In genomic region chr13:29887030-29887557, GRCh38 we compare ENCODE assay signal across 23 cellular contexts. TPM values are rescaled to one million over a fixed set of nuclear protein-coding genes. Genes with fewer than 3 reads are reported as not detected.
DNase-seq lines count a peak whose midpoint lies in the region; ATAC-seq, FAIRE-seq and TF ChIP-seq lines count a peak whose summit lies in the region.
"Had no signal": no experiment of that assay in that cellular context is flagged by ENCODE, and none has a peak within 500 bp of the region (broad histone marks: within the 10 kb centered on the region; RNA-seq: fewer than 3 reads in every experiment).

No MANE protein-coding gene starts in this region.

- no peaks in the 10 kb centered on the region for H3K9me3 Mint-ChIP-seq in GM23338
- peaks cover 2% of the 10 kb centered on the region for H3K9me3 Mint-ChIP-seq in neural progenitor cell

- intact Hi-C loops in GM12878 (cut with micrococcal nuclease; ENCODE audit: unreplicated experiment), result no loop called here
- intact Hi-C loops in posterior vena cava (cut with DNase I), result no loop called here

- no peak for TF ChIP-seq EP300 in GM12878 (IDR thresholded peaks at IDR 0.05; ENCODE audit: borderline replicate concordance in 1 of 2, control insufficient read depth in 1 of 2, low read depth in 2 of 2, low read length in 2 of 2)

- ATAC-seq in GM23338, result no peak
- no peak; the same call in 1 of the 3 replicates for ATAC-seq in GM12878
- ATAC-seq: A549, K562 had no signal

- no TSS peak for BruUV-seq in GM12878 (replicated peaks; lab: Mats Ljungman, UMichigan)

- H3K9ac ChIP-seq in GM12878 (ENCODE audit: control insufficient read depth, insufficient read depth, low read length) (no peak overlapping the region), neural progenitor cell (no peak overlapping the region)
- H3K9ac ChIP-seq: BLaER1 treated with 17β-estradiol and CSF1 and Interleukin-3, amounts not matched to agents 10 nM and 100 nM had no signal

- H3K9me2 ChIP-seq in GM23338 (ENCODE audit: insufficient read depth), result no peaks in the 10 kb centered on the region

- H3K4me2 ChIP-seq in GM23338, result no peak overlapping the region
- no peak overlapping the region for H3K4me2 ChIP-seq in GM12878 (ENCODE audit: control insufficient read depth, insufficient read depth)
- no peak overlapping the region for H3K4me2 ChIP-seq in neural progenitor cell
- H3K4me2 ChIP-seq: A549; BLaER1 treated with 17β-estradiol and CSF1 and Interleukin-3, amounts not matched to agents 10 nM and 100 nM had no signal

- H3K4me1 Mint-ChIP-seq in GM23338 (peaks cover 39% of the 10 kb centered on the region), neural progenitor cell (peaks cover 46% of the 10 kb centered on the region)

- H3K4me3 ChIP-seq in GM23338 (no peak overlapping the region), GM12878 (no peak overlapping the region), neural progenitor cell (no peak overlapping the region)
- H3K4me3 ChIP-seq: A549; BLaER1 treated with 17β-estradiol and CSF1 and Interleukin-3, amounts not matched to agents 10 nM and 100 nM; K562 had no signal

- H3K36me3 ChIP-seq in GM23338 (ENCODE audit: insufficient read depth) (no peaks in the 10 kb centered on the region), GM12878 (ENCODE audit: control insufficient read depth in 2 of 2, insufficient read depth in 2 of 2, low read length in 1 of 2) (no peaks in the 10 kb centered on the region), neural progenitor cell (no peaks in the 10 kb centered on the region)
- H3K36me3 ChIP-seq: BLaER1 treated with 17β-estradiol and CSF1 and Interleukin-3, amounts not matched to agents 10 nM and 100 nM had no signal

- H3K4me3 Mint-ChIP-seq in GM23338 (no peak overlapping the region), neural progenitor cell (peak overlapping the region; percentile 41)

- DNase-seq in activated CD4-positive, alpha-beta T cell treated with anti-CD3 and anti-CD28 coated beads for 48 hours, result peak; percentile 31
- no peak for DNase-seq in activated CD4-positive, alpha-beta T cell treated with anti-CD3 and anti-CD28 coated beads, Interleukin-2, amount 50 U/mL, for 4 hours
- DNase-seq in GM23338 (ENCODE audit: low spot score) (no peak), GM12878 (ENCODE audit: low read depth, low spot score) (no peak), neural progenitor cell (ENCODE audit: low spot score) (peak; percentile 24), NOMO-1 treated with DMSO at 0.1 percent for 48 hours (lab: John Stamatoyannopoulos, UW; ENCODE audit: unreplicated experiment) (no peak), activated gamma-delta T cell (lab: John Stamatoyannopoulos, UW) (no peak), posterior vena cava (ENCODE audit: low spot score) (no peak)
- DNase-seq: DND-41; GOT3; MV-4-11; NCI-H1417; NCI-H187 treated with DMSO at 0.1 percent for 48 hours; NCI-H446; NCI-H69; NK-92 treated with Interleukin-12 subunit alpha and Interleukin-12 subunit beta, amount 100 ng/mL, for 24 hours; OCI-M1; RPMI8226 had no signal

- no peak for TF ChIP-seq POLR2A in GM12878 (IDR thresholded peaks at IDR 0.05; ENCODE audit: low read depth, low read length)

- no peak for TF ChIP-seq CTCF in GM23338 (conservative IDR thresholded peaks at IDR 0.05; ENCODE audit: low read depth in 2 of 2)
- no peak for TF ChIP-seq CTCF in GM12878 (IDR thresholded peaks at IDR 0.05 in 2 of 3, conservative IDR thresholded peaks at IDR 0.05 in 1 of 3; ENCODE audit: control insufficient read depth in 2 of 3, extremely low read depth in 1 of 3, insufficient read depth in 1 of 3, low read depth in 3 of 3, low read length in 3 of 3)
- TF ChIP-seq CTCF in neural progenitor cell (IDR thresholded peaks at IDR 0.05), result no peak

- no peaks in the 10 kb centered on the region for H3F3A ChIP-seq in GM23338 (replicated peaks; ENCODE audit: low read depth)
- peaks cover 20% of the 10 kb centered on the region for H3F3A ChIP-seq in neural progenitor cell (ENCODE audit: low read depth)

- no peaks in the 10 kb centered on the region for H3K79me2 ChIP-seq in GM23338 (replicated peaks; ENCODE audit: insufficient read depth)
- no peaks in the 10 kb centered on the region for H3K79me2 ChIP-seq in GM12878 (ENCODE audit: control insufficient read depth, insufficient read depth, low read length)
- no peaks in the 10 kb centered on the region for H3K79me2 ChIP-seq in neural progenitor cell (ENCODE audit: low read depth)

- H3K27ac Mint-ChIP-seq in GM23338 (no peak overlapping the region), neural progenitor cell (no peak overlapping the region)

- CTCF ChIA-PET in GM12878 (lab: Yijun Ruan, JAX), result interaction anchor here (1.1 to 1.5 kb wide), 2 partner anchors 9 to 35 kb away, joined by 3 to 4 read pairs; no protein-coding TSS in a partner anchor

- peaks cover 6% of the 10 kb centered on the region for H3K27me3 Mint-ChIP-seq in GM23338 (ENCODE audit: insufficient read depth, low read depth, poor library complexity)
- H3K27me3 Mint-ChIP-seq in neural progenitor cell (ENCODE audit: insufficient read depth, low read depth), result peaks cover 18% of the 10 kb centered on the region

- H3K27ac ChIP-seq in GM23338 (ENCODE audit: low read depth) (no peak overlapping the region), GM12878 (ENCODE audit: control insufficient read depth, insufficient read depth) (no peak overlapping the region), neural progenitor cell (no peak overlapping the region)
- H3K27ac ChIP-seq: A549; BLaER1 treated with 17β-estradiol and CSF1 and Interleukin-3, amounts not matched to agents 10 nM and 100 nM had no signal

- no peak for TF ChIP-seq RAD21 in GM12878 (IDR thresholded peaks at IDR 0.05; ENCODE audit: insufficient read depth, low read depth, low read length)

- FAIRE-seq in GM12878 (lab: Jason Lieb, UNC), result peak; percentile 49
- FAIRE-seq: A549, G401.6, GM18507, K562 had no signal

- H3K27me3 ChIP-seq in GM23338 (ENCODE audit: insufficient read depth), result no peaks in the 10 kb centered on the region
- H3K27me3 ChIP-seq in GM12878 (replicated peaks in 1 of 2; ENCODE audit: control insufficient read depth in 2 of 2, insufficient read depth in 2 of 2, low read length in 1 of 2), result no peaks in the 10 kb centered on the region
- no peaks in the 10 kb centered on the region for H3K27me3 ChIP-seq in neural progenitor cell
- H3K27me3 ChIP-seq: BLaER1 treated with 17β-estradiol and CSF1 and Interleukin-3, amounts not matched to agents 10 nM and 100 nM had no signal

- H3K9me3 ChIP-seq in GM12878 (replicated peaks; ENCODE audit: control insufficient read depth, insufficient read depth, low read length) (no peaks in the 10 kb centered on the region), neural progenitor cell (ENCODE audit: low read depth) (no peaks in the 10 kb centered on the region)
- H3K9me3 ChIP-seq: A549; BLaER1 treated with 17β-estradiol and CSF1 and Interleukin-3, amounts not matched to agents 10 nM and 100 nM had no signal

- peak overlapping the region; percentile 80; the same call in 1 of the 2 replicates for H2AFZ ChIP-seq in GM23338
- no peak overlapping the region for H2AFZ ChIP-seq in GM12878 (ENCODE audit: control insufficient read depth, low read depth, low read length)
- no peak overlapping the region for H2AFZ ChIP-seq in neural progenitor cell (replicated peaks)

- H3K36me3 Mint-ChIP-seq in GM23338 (ENCODE audit: low read depth) (no peaks in the 10 kb centered on the region), neural progenitor cell (no peaks in the 10 kb centered on the region)

- SMC1A ChIA-PET in GM12878 (lab: Charles Lee; ENCODE audit: uncharacterized antibody, unreplicated experiment), result interaction anchor here (1.1 kb wide), 1 partner anchor 22 kb away, joined by 3 read pairs; no protein-coding TSS in a partner anchor

- WGBS in GM12878 (ENCODE audit: insufficient coverage, insufficient replicate concordance, low lambda C conversion rate, missing lambda C conversion rate), result 11% methylated on average over 5 of the region's 5 CpGs

- in situ Hi-C loops in GM12878 (cut with MboI), result no loop called here

- POLR2A ChIA-PET in GM12878 (lab: Charles Lee), result no interaction called here

- RAD21 ChIA-PET in GM12878 (lab: Charles Lee; ENCODE audit: unreplicated experiment), result no interaction called here

- H3K4me1 ChIP-seq in GM23338 (ENCODE audit: insufficient read depth) (peaks cover 22% of the 10 kb centered on the region; the same call in 1 of the 2 replicates), GM12878 (ENCODE audit: control insufficient read depth, insufficient read depth, low read length) (no peaks in the 10 kb centered on the region), neural progenitor cell (peaks cover 38% of the 10 kb centered on the region)
- H3K4me1 ChIP-seq: A549 had no signal

- no peaks in the 10 kb centered on the region for H4K20me1 ChIP-seq in GM23338 (replicated peaks; ENCODE audit: insufficient read depth)
- H4K20me1 ChIP-seq in GM12878 (ENCODE audit: control insufficient read depth, insufficient read depth), result no peaks in the 10 kb centered on the region
- H4K20me1 ChIP-seq in neural progenitor cell (ENCODE audit: low read depth), result no peaks in the 10 kb centered on the region
- H4K20me1 ChIP-seq: BLaER1 treated with 17β-estradiol and CSF1 and Interleukin-3, amounts not matched to agents 10 nM and 100 nM had no signal

TF ChIP-seq in GM23338, 12 proteins besides CTCF, POLR2A, EP300 and RAD21 (continues in another document):
- no peak for TF ChIP-seq ZNF331 (CRISPR knock-in tag; IDR thresholded peaks at IDR 0.05; ENCODE audit: low read depth)

TF ChIP-seq in GM12878, 131 proteins besides CTCF, POLR2A, EP300 and RAD21 (continues in another document):
- TF ChIP-seq GABPA (IDR thresholded peaks at IDR 0.05; ENCODE audit: low read depth), result no peak

RNA-seq across cellular contexts. Expression of gene UBL3, which starts 36.7 kb away (rescaled TPM):
- 21.1 and 23.5 TPM in 2 replicates for total RNA-seq in GM23338 (2014; rRNA removed; shearing (Covaris generic))
- polyA plus RNA-seq in GM23338 (2016; fragmentation: Nextera tagmentation; extraction: Ambion mirVana) (9.7 and 10.0 TPM in 2 replicates), GM12878 (2011; rRNA removed) (11.1 and 16.3 TPM in 2 replicates), GM12878 (2014; fragmentation: Illumina TruSeq; extraction: Trizol) (12.0 and 15.0 TPM in 2 replicates), GM12878 (2014; fragmentation: Nextera tagmentation; extraction: Ambion mirVana) (1 to 10 TPM; 5.5 to 6.1 TPM), GM12878 (2014; rRNA removed) (7.0 and 7.9 TPM in 2 replicates), GM12878 (2016; fragmentation: Nextera tagmentation; extraction: Ambion mirVana) (10 to 100 TPM; 10.1 to 11.2 TPM)
- total RNA-seq in GM12878 (2013; cell fraction: nucleolus; rRNA removed), result 13.4 and 14.1 TPM in 2 replicates
- total RNA-seq in GM12878 (2014; rRNA removed) (9.1 and 9.3 TPM in 2 replicates), GM12878 (2014; rRNA removed; fragmentation: Illumina TruSeq; extraction: Trizol) (11.3 and 11.6 TPM in 2 replicates), GM12878 (2021) (12.4 and 13.7 TPM in 2 replicates), neural progenitor cell (ENCODE audit: low replicate concordance) (16.9 and 20.0 TPM in 2 replicates), posterior vena cava (10 to 100 TPM; 29.6 to 32.9 TPM)
- 4.7 TPM for polyA plus RNA-seq in GM12878 (2011; ENCODE audit: low read depth)
- 4.5 and 4.7 TPM in 2 replicates for polyA plus RNA-seq in GM12878 (2011; cell fraction: cytosol; rRNA removed)
- 3.5 and 3.6 TPM in 2 replicates for polyA plus RNA-seq in GM12878 (2011; cell fraction: nucleus; rRNA removed)
- 8.9 and 9.5 TPM in 2 replicates for polyA plus RNA-seq in GM12878 (2012)
- polyA minus RNA-seq in GM12878 (2011; rRNA and poly(A)+ RNA removed), result 6.6 and 8.3 TPM in 2 replicates
- polyA minus RNA-seq in GM12878 (2011; cell fraction: cytosol; rRNA and poly(A)+ RNA removed), result 4.3 and 4.4 TPM in 2 replicates
- polyA minus RNA-seq in GM12878 (2011; cell fraction: nucleus; rRNA and poly(A)+ RNA removed), result 5.7 and 9.1 TPM in 2 replicates

Comparison
In these comparisons a context has a peak if more than half of its experiments do, and no peak if none do; other contexts are left out.
1. DNase-seq: peak in activated CD4-positive, alpha-beta T cell treated with anti-CD3 and anti-CD28 coated beads for 48 hours (single experiment) and neural progenitor cell (single experiment); none in activated CD4-positive, alpha-beta T cell treated with anti-CD3 and anti-CD28 coated beads, Interleukin-2, amount 50 U/mL, for 4 hours (0 of 2), GM23338 (single experiment), GM12878 (single experiment), NOMO-1 treated with DMSO at 0.1 percent for 48 hours (single experiment), activated gamma-delta T cell (single experiment) and posterior vena cava (single experiment).